Comparison of ENCODE assay signal across 8 cellular contexts in genomic region chr9:70340572-70340971, GRCh38.
DNase-seq lines count a peak whose midpoint lies in the region; ATAC-seq, FAIRE-seq and TF ChIP-seq lines count a peak whose summit lies in the region.

No MANE protein-coding gene starts in this region.

- peaks cover 2% of the 10 kb centered on the region for H3K4me1 Mint-ChIP-seq in activated CD4-positive, alpha-beta T cell treated with anti-CD3 and anti-CD28 coated beads, Interleukin-2, amount 10 ng/mL, durations not matched to agents 7 days and 5 days

- no peaks in the 10 kb centered on the region for H4K20me1 ChIP-seq in endothelial cell of umbilical vein (replicated peaks; ENCODE audit: control insufficient read depth, extremely low read depth, insufficient read depth, low read length)

- CTCF ChIA-PET in endothelial cell of umbilical vein (lab: Charles Lee) = interaction anchor here (0.7 to 15.0 kb wide), 32 partner anchors 10 to 369 kb away, joined by 3 to 255 read pairs (median 4); partner anchors contain the start of genes KLF9 and SMC5
- CTCF ChIA-PET in activated CD4-positive, alpha-beta T cell treated with anti-CD3 and anti-CD28 coated beads, Interleukin-2, amount 10 ng/mL, durations not matched to agents 7 days and 5 days (lab: Charles Lee) = interaction anchor here (0.9 to 2.6 kb wide), 2 partner anchors 8 to 262 kb away, joined by 4 to 10 read pairs; no protein-coding TSS in a partner anchor

- dilution Hi-C loops in endothelial cell of umbilical vein (cut with MboI; ENCODE audit: extremely low pct_ligation_motif_present, low sequenced_read_pairs) = no loop called here

- H3K9me3 Mint-ChIP-seq in activated CD4-positive, alpha-beta T cell treated with anti-CD3 and anti-CD28 coated beads, Interleukin-2, amount 10 ng/mL, durations not matched to agents 7 days and 5 days = no peaks in the 10 kb centered on the region

- POLR2A ChIA-PET in endothelial cell of umbilical vein (lab: Charles Lee) = no interaction called here
- POLR2A ChIA-PET in activated CD4-positive, alpha-beta T cell treated with anti-CD3 and anti-CD28 coated beads, Interleukin-2, amount 10 ng/mL, durations not matched to agents 7 days and 5 days (lab: Charles Lee) = interaction anchor here (0.7 kb wide), 1 partner anchor 1296 kb away, joined by 3 read pairs; no protein-coding TSS in a partner anchor

- TF ChIP-seq CTCF in GM10266 (IDR thresholded peaks at IDR 0.05; ENCODE audit: control insufficient read depth, insufficient read depth, low read depth, missing control alignments) (peak; percentile 22), endothelial cell of umbilical vein (IDR thresholded peaks at IDR 0.05; ENCODE audit: extremely low read depth in 1 of 2, insufficient read depth in 1 of 2, low read depth in 1 of 2, low read length in 2 of 2) (peak in 1 of 2 donors; percentile 4), prostate gland (IDR thresholded peaks at IDR 0.05) (peak; percentile 47 to 59 (median 52))

- no peaks in the 10 kb centered on the region for H3K79me2 ChIP-seq in endothelial cell of umbilical vein (ENCODE audit: control insufficient read depth, insufficient read depth, low read length)

- H3K9me3 ChIP-seq in endothelial cell of umbilical vein (replicated peaks; ENCODE audit: control insufficient read depth, insufficient read depth, low read length) = no peaks in the 10 kb centered on the region
- H3K9me3 ChIP-seq in prostate gland = no peaks in the 10 kb centered on the region

- no peaks in the 10 kb centered on the region for H3K27me3 Mint-ChIP-seq in activated CD4-positive, alpha-beta T cell treated with anti-CD3 and anti-CD28 coated beads, Interleukin-2, amount 10 ng/mL, durations not matched to agents 7 days and 5 days

- DNase-seq in GM10266 (ENCODE audit: extremely low spot score) (no peak), NCI-H2171 (lab: John Stamatoyannopoulos, UW) (peak; percentile 14), endothelial cell of umbilical vein (ENCODE audit: low read depth, low spot score) (peak; percentile 40), prostate gland (ENCODE audit: low spot score) (no peak), DMS79 (lab: John Stamatoyannopoulos, UW) (no peak), DMS79 treated with DMSO at 0.1 percent for 48 hours (lab: John Stamatoyannopoulos, UW) (no peak)
- DNase-seq in activated CD4-positive, alpha-beta T cell treated with anti-CD3 and anti-CD28 coated beads, Interleukin-2, amount 10 ng/mL, durations not matched to agents 7 days and 5 days = no peak

- peaks cover 0 to 2% of the 10 kb centered on the region in 2 experiments for H3K36me3 ChIP-seq in endothelial cell of umbilical vein (ENCODE audit: control insufficient read depth in 2 of 2, extremely low read depth in 1 of 2, insufficient read depth in 2 of 2, low read length in 2 of 2)
- no peaks in the 10 kb centered on the region for H3K36me3 ChIP-seq in prostate gland

- H3K4me1 ChIP-seq in endothelial cell of umbilical vein (ENCODE audit: control insufficient read depth, extremely low read depth, insufficient read depth, low read length) (no peaks in the 10 kb centered on the region), prostate gland (replicated peaks) (no peaks in the 10 kb centered on the region)

- no TSS peak for BruUV-seq in endothelial cell of umbilical vein (replicated peaks; lab: Mats Ljungman, UMichigan)

- no peak for ATAC-seq in HG03565 (IDR thresholded peaks at IDR 0.05; ENCODE audit: unreplicated experiment)

- H3K27ac ChIP-seq in endothelial cell of umbilical vein (ENCODE audit: insufficient read depth, low read depth, low read length) = no peak overlapping the region
- H3K27ac ChIP-seq in prostate gland = no peak overlapping the region

- TF ChIP-seq POLR2A in endothelial cell of umbilical vein (IDR thresholded peaks at IDR 0.05; ENCODE audit: low read depth, low read length) (no peak), prostate gland (IDR thresholded peaks at IDR 0.05) (no peak)

- H3K9me1 ChIP-seq in endothelial cell of umbilical vein (replicated peaks; ENCODE audit: control insufficient read depth, extremely low read depth, insufficient read depth, low read length) = no peaks in the 10 kb centered on the region

- H3K4me3 Mint-ChIP-seq in activated CD4-positive, alpha-beta T cell treated with anti-CD3 and anti-CD28 coated beads, Interleukin-2, amount 10 ng/mL, durations not matched to agents 7 days and 5 days = no peak overlapping the region

- no peak overlapping the region for H2AFZ ChIP-seq in endothelial cell of umbilical vein (ENCODE audit: low read depth, low read length)

- 5% methylated on average over 1 of the region's 1 CpG for WGBS in prostate gland

- H3K9ac ChIP-seq in endothelial cell of umbilical vein (replicated peaks; ENCODE audit: extremely low read depth, insufficient read depth, low read length) = no peak overlapping the region

- FAIRE-seq in endothelial cell of umbilical vein (lab: Jason Lieb, UNC) = peak; percentile 66

- H3K4me3 ChIP-seq in endothelial cell of umbilical vein (replicated peaks in 1 of 3; ENCODE audit: insufficient read depth in 1 of 3, low read depth in 1 of 3, low read length in 3 of 3) = no peak overlapping the region
- H3K4me3 ChIP-seq in prostate gland = no peak overlapping the region

- H3K36me3 Mint-ChIP-seq in activated CD4-positive, alpha-beta T cell treated with anti-CD3 and anti-CD28 coated beads, Interleukin-2, amount 10 ng/mL, durations not matched to agents 7 days and 5 days (ENCODE audit: low read depth) = peaks cover 18% of the 10 kb centered on the region

- intact Hi-C loops in endothelial cell of umbilical vein (cut with micrococcal nuclease) = loop anchor here (1.0 to 5.0 kb wide), 5 partner anchors 52 to 368 kb away; no protein-coding TSS in a partner anchor
- intact Hi-C loops in prostate gland (cut with DNase I) = loop anchor here (10.0 kb wide), 1 partner anchor 226 kb away; no protein-coding TSS in a partner anchor

- H3K4me2 ChIP-seq in endothelial cell of umbilical vein (ENCODE audit: insufficient read depth, low read length) = no peak overlapping the region

- no peak overlapping the region for H3K27ac Mint-ChIP-seq in activated CD4-positive, alpha-beta T cell treated with anti-CD3 and anti-CD28 coated beads, Interleukin-2, amount 10 ng/mL, durations not matched to agents 7 days and 5 days

- H3K27me3 ChIP-seq in endothelial cell of umbilical vein (ENCODE audit: control insufficient read depth in 2 of 2, insufficient read depth in 2 of 2, low read length in 2 of 2) (no peaks in the 10 kb centered on the region), prostate gland (replicated peaks; ENCODE audit: insufficient read depth) (no peaks in the 10 kb centered on the region)

TF ChIP-seq in endothelial cell of umbilical vein, 7 proteins besides CTCF, POLR2A, EP300 and RAD21:
- TF ChIP-seq EZH2 (IDR thresholded peaks at IDR 0.05; ENCODE audit: borderline replicate concordance, low read depth, low read length, severe bottlenecking) (no peak), JUN (IDR thresholded peaks at IDR 0.05; ENCODE audit: borderline replicate concordance, insufficient read depth, insufficient read length, low read depth) (no peak), MYC (IDR thresholded peaks at IDR 0.05; ENCODE audit: low read depth, low read length) (no peak), MAX (IDR thresholded peaks at IDR 0.05; ENCODE audit: insufficient read depth, insufficient read length) (no peak), FOS (IDR thresholded peaks at IDR 0.05; ENCODE audit: borderline replicate concordance, insufficient read depth, low read length) (no peak), POLR2AphosphoS5 (IDR thresholded peaks at IDR 0.05; ENCODE audit: insufficient read depth, low read depth, low read length) (no peak)

Comparison
In these comparisons a context has a peak if more than half of its experiments do, and no peak if none do; other contexts are left out.
1. DNase-seq: peak in NCI-H2171 (single experiment) and endothelial cell of umbilical vein (single experiment); none in GM10266 (single experiment), prostate gland (single experiment), DMS79 (single experiment), DMS79 treated with DMSO at 0.1 percent for 48 hours (single experiment) and activated CD4-positive, alpha-beta T cell treated with anti-CD3 and anti-CD28 coated beads, Interleukin-2, amount 10 ng/mL, durations not matched to agents 7 days and 5 days (single experiment).